1 cellular context compared by ENCODE assay signal in genomic region chr12:6167327-6168280, GRCh38.
TF ChIP-seq lines count a peak whose summit lies in the region.

No MANE protein-coding gene starts in this region.

TF ChIP-seq in IMR-90, 13 proteins besides CTCF, POLR2A, EP300 and RAD21:
- TF ChIP-seq MAFK (IDR thresholded peaks at IDR 0.05; ENCODE audit: low read depth, low read length) = no peak
- peak; percentile 83 for TF ChIP-seq BHLHE40 (IDR thresholded peaks at IDR 0.05; ENCODE audit: low read depth, low read length)
- no peak for TF ChIP-seq RFX5 (IDR thresholded peaks at IDR 0.05; ENCODE audit: low read depth, low read length)
- peak; percentile 99 for TF ChIP-seq FOS (IDR thresholded peaks at IDR 0.05; ENCODE audit: low read depth, low read length)
- no peak for TF ChIP-seq CHD1 (IDR thresholded peaks at IDR 0.05; ENCODE audit: low read depth, low read length)
- TF ChIP-seq MXI1 (IDR thresholded peaks at IDR 0.05; ENCODE audit: borderline replicate concordance, low read depth, low read length) = no peak
- peak; percentile 13; the same call in 1 of the 2 replicates for TF ChIP-seq MAZ (IDR thresholded peaks at IDR 0.05; ENCODE audit: borderline replicate concordance, low read depth, low read length)
- TF ChIP-seq ELK1 (IDR thresholded peaks at IDR 0.05; ENCODE audit: borderline replicate concordance, low read depth, low read length) = no peak
- peak; percentile 96 for TF ChIP-seq RCOR1 (IDR thresholded peaks at IDR 0.05; ENCODE audit: insufficient replicate concordance, low read length)
- TF ChIP-seq SMC3 (IDR thresholded peaks at IDR 0.05; ENCODE audit: low read depth, low read length) = no peak
- TF ChIP-seq CEBPB (IDR thresholded peaks at IDR 0.05; ENCODE audit: low read depth, low read length) = peak; percentile 53
